8 cellular contexts compared by ENCODE assay signal in genomic region chrX:275476-275966, GRCh38. TPM values are rescaled to one million over a fixed set of nuclear protein-coding genes. Genes with fewer than 3 reads are reported as not detected.
DNase-seq lines count a peak whose midpoint lies in the region; TF ChIP-seq lines count a peak whose summit lies in the region.

No MANE protein-coding gene starts in this region.

- DNase-seq in activated CD4-positive, alpha-beta T cell treated with anti-CD3 and anti-CD28 coated beads, Interleukin-2, amount 10 ng/mL, durations not matched to agents 24 days and 14 days = no peak
- DNase-seq in activated CD4-positive, alpha-beta T cell treated with anti-CD3 and anti-CD28 coated beads, Interleukin-2, amount 50 U/mL, for 4 hours = no peak
- DNase-seq in Peyer's patch (peak in 1 of 3 donors; percentile 53), suprapubic skin (ENCODE audit: low spot score in 2 of 2) (peak; percentile 62 to 77), NCI-H1105 (lab: John Stamatoyannopoulos, UW) (no peak), DMS53 (lab: John Stamatoyannopoulos, UW) (no peak), NCI-H1092 treated with DMSO at 0.1 percent for 48 hours (lab: John Stamatoyannopoulos, UW) (no peak)

- H3K27me3 ChIP-seq in Peyer's patch = no peaks in the 10 kb centered on the region
- no peaks in the 10 kb centered on the region for H3K27me3 ChIP-seq in iPS-18a (ENCODE audit: control insufficient read depth, insufficient read depth, low read length)
- H3K27me3 ChIP-seq in suprapubic skin = no peaks in the 10 kb centered on the region

- H3K4me1 Mint-ChIP-seq in activated CD4-positive, alpha-beta T cell treated with anti-CD3 and anti-CD28 coated beads, Interleukin-2, amount 10 ng/mL, durations not matched to agents 24 days and 14 days = peaks cover 2% of the 10 kb centered on the region

- H3K36me3 Mint-ChIP-seq in activated CD4-positive, alpha-beta T cell treated with anti-CD3 and anti-CD28 coated beads, Interleukin-2, amount 10 ng/mL, durations not matched to agents 24 days and 14 days (ENCODE audit: low read depth) = no peaks in the 10 kb centered on the region

- peak overlapping the region; percentile 28 for H3K4me3 Mint-ChIP-seq in activated CD4-positive, alpha-beta T cell treated with anti-CD3 and anti-CD28 coated beads, Interleukin-2, amount 10 ng/mL, durations not matched to agents 24 days and 14 days

- no peaks in the 10 kb centered on the region for H3K36me3 ChIP-seq in Peyer's patch
- H3K36me3 ChIP-seq in iPS-18a (ENCODE audit: control insufficient read depth, low read depth, low read length) = no peaks in the 10 kb centered on the region
- no peaks in the 10 kb centered on the region for H3K36me3 ChIP-seq in suprapubic skin

- H3K4me1 ChIP-seq in Peyer's patch (peaks cover 0 to 19% (median 11%) of the 10 kb centered on the region in 4 donors), iPS-18a (ENCODE audit: control insufficient read depth, low read depth, low read length) (peaks cover 9% of the 10 kb centered on the region), suprapubic skin (peaks cover 19% of the 10 kb centered on the region)

- H3K27me3 Mint-ChIP-seq in activated CD4-positive, alpha-beta T cell treated with anti-CD3 and anti-CD28 coated beads, Interleukin-2, amount 10 ng/mL, durations not matched to agents 24 days and 14 days = no peaks in the 10 kb centered on the region

- H3K9me3 ChIP-seq in Peyer's patch (no peaks in the 10 kb centered on the region), iPS-18a (ENCODE audit: control insufficient read depth, low read depth, low read length) (no peaks in the 10 kb centered on the region), suprapubic skin (no peaks in the 10 kb centered on the region)

- H3K9me3 Mint-ChIP-seq in activated CD4-positive, alpha-beta T cell treated with anti-CD3 and anti-CD28 coated beads, Interleukin-2, amount 10 ng/mL, durations not matched to agents 24 days and 14 days = no peaks in the 10 kb centered on the region

- intact Hi-C loops in activated CD4-positive, alpha-beta T cell treated with anti-CD3 and anti-CD28 coated beads, Interleukin-2, amount 10 ng/mL, durations not matched to agents 24 days and 14 days (cut with micrococcal nuclease) = no loop called here

- WGBS in suprapubic skin = 72% methylated on average over 17 of the region's 32 CpGs

- TF ChIP-seq EP300 in suprapubic skin (IDR thresholded peaks at IDR 0.05) = no peak

- TF ChIP-seq POLR2A in Peyer's patch (IDR thresholded peaks at IDR 0.05) = no peak
- TF ChIP-seq POLR2A in suprapubic skin (IDR thresholded peaks at IDR 0.05) = no peak

- H3K27ac ChIP-seq in Peyer's patch (peak overlapping the region; percentile 7 to 76 (median 41)), iPS-18a (ENCODE audit: low read length) (no peak overlapping the region), suprapubic skin (peak overlapping the region; percentile 64)

- no peak for TF ChIP-seq CTCF in Peyer's patch (IDR thresholded peaks at IDR 0.05)
- TF ChIP-seq CTCF in suprapubic skin (IDR thresholded peaks at IDR 0.05) = no peak

- peak overlapping the region; percentile 52 to 74 (median 62) for H3K4me3 ChIP-seq in Peyer's patch
- H3K4me3 ChIP-seq in iPS-18a (ENCODE audit: low read length) = peak overlapping the region; percentile 84
- H3K4me3 ChIP-seq in suprapubic skin = peak overlapping the region; percentile 65

- H3K9ac ChIP-seq in iPS-18a (ENCODE audit: low read length) = peak overlapping the region; percentile 18

- no peak overlapping the region for H3K27ac Mint-ChIP-seq in activated CD4-positive, alpha-beta T cell treated with anti-CD3 and anti-CD28 coated beads, Interleukin-2, amount 10 ng/mL, durations not matched to agents 24 days and 14 days

RNA-seq across cellular contexts. Expression of gene PLCXD1, which starts 5.7 kb away (rescaled TPM):
- total RNA-seq in activated CD4-positive, alpha-beta T cell treated with anti-CD3 and anti-CD28 coated beads, Interleukin-2, amount 10 ng/mL, durations not matched to agents 24 days and 14 days = 66.0 and 68.7 TPM in 2 replicates
- total RNA-seq in Peyer's patch (10 to 100 TPM; 12.7 to 73.4 (median 18.9) TPM), suprapubic skin (10 to 100 TPM; 22.4 to 78.3 (median 54.2) TPM)

RNA-seq across cellular contexts. Expression of gene GTPBP6, which starts 43.1 kb away (rescaled TPM):
- 66.3 and 70.5 TPM in 2 replicates for total RNA-seq in activated CD4-positive, alpha-beta T cell treated with anti-CD3 and anti-CD28 coated beads, Interleukin-2, amount 10 ng/mL, durations not matched to agents 24 days and 14 days
- total RNA-seq in Peyer's patch = 10 to 100 TPM; 17.9 to 38.5 (median 30.8) TPM
- total RNA-seq in suprapubic skin = 10 to 100 TPM; 29.7 to 36.4 (median 34.3) TPM

Comparison
In these comparisons a context has a peak if more than half of its experiments do, and no peak if none do; other contexts are left out.
1. DNase-seq: peak in suprapubic skin (2 of 2); none in activated CD4-positive, alpha-beta T cell treated with anti-CD3 and anti-CD28 coated beads, Interleukin-2, amount 10 ng/mL, durations not matched to agents 24 days and 14 days (single experiment), activated CD4-positive, alpha-beta T cell treated with anti-CD3 and anti-CD28 coated beads, Interleukin-2, amount 50 U/mL, for 4 hours (0 of 2), NCI-H1105 (single experiment), DMS53 (single experiment) and NCI-H1092 treated with DMSO at 0.1 percent for 48 hours (single experiment).
2. Peak in every context shown above with its lines, with median percentiles within 50 percentile points of each other: H3K4me3 ChIP-seq.